ENCODE assay signal across 9 cellular contexts in genomic region chr2:69816923-69817542, GRCh38. TPM values are rescaled to one million over a fixed set of nuclear protein-coding genes. Genes with fewer than 3 reads are reported as not detected.
A peak's percentile ranks its signal among the peaks of the same experiment; 100 is the strongest.
DNase-seq lines count a peak whose midpoint lies in the region; FAIRE-seq and TF ChIP-seq lines count a peak whose summit lies in the region.
"Had no signal": no experiment of that assay in that cellular context is flagged by ENCODE, and none has a peak within 500 bp of the region (broad histone marks: within the 10 kb centered on the region; RNA-seq: fewer than 3 reads in every experiment).

No MANE protein-coding gene starts in this region.

- TF ChIP-seq CTCF in NB4 (IDR thresholded peaks at IDR 0.05; ENCODE audit: low read depth, low read length) = peak; percentile 93

- no peak overlapping the region for H3K4me3 ChIP-seq in NB4 (ENCODE audit: low read depth, low read length)
- H3K4me3 ChIP-seq: BLaER1 treated with 17β-estradiol and CSF1 and Interleukin-3, amounts not matched to agents 10 nM and 100 nM had no signal

- in situ Hi-C loops in SK-MEL-5 (cut with HindIII; ENCODE audit: low pct_unique_long_range_greater_than_20kb, low sequenced_read_pairs) = loop anchor here (25.0 kb wide), 1 partner anchor 255 kb away; no protein-coding TSS in a partner anchor

- TF ChIP-seq POLR2A in NB4 (IDR thresholded peaks at IDR 0.05; ENCODE audit: extremely low read depth, insufficient read length) = no peak

- peak; percentile 33 for DNase-seq in NK-92 treated with Interleukin-12 subunit alpha and Interleukin-12 subunit beta, amount 100 ng/mL, for 24 hours (lab: John Stamatoyannopoulos, UW)
- DNase-seq in NK-92 (lab: John Stamatoyannopoulos, UW; ENCODE audit: unreplicated experiment) (no peak), NB4 (ENCODE audit: low read depth) (peak; percentile 89), SK-MEL-5 (ENCODE audit: low read depth, low spot score) (peak; percentile 92), globus pallidus (ENCODE audit: low spot score) (peak; percentile 87), posterior cingulate gyrus (peak in 7 of 10 donors; percentile 56 to 90 (median 76)), urothelium cell line (ENCODE audit: low spot score) (peak; percentile 66)
- peak; percentile 70 for DNase-seq in activated naive CD4-positive, alpha-beta T cell treated with Interleukin-2 at 50 U/mL for 16 hours

- FAIRE-seq in urothelium cell line (lab: Jason Lieb, UNC) = no peak

- intact Hi-C loops in posterior cingulate gyrus (cut with DNase I) = loop anchor here (1.0 kb wide), 1 partner anchor 93 kb away; no protein-coding TSS in a partner anchor

RNA-seq across cellular contexts. Expression of gene GMCL1, which starts 12.4 kb away (rescaled TPM):
- 7.2 and 7.9 TPM in 2 replicates for total RNA-seq in SK-MEL-5 (2014; rRNA removed; shearing (Covaris generic))
- polyA plus RNA-seq in SK-MEL-5 (2015; cell fraction: cytosol; rRNA removed) = 15.7 and 18.4 TPM in 2 replicates
- 10.4 and 14.2 TPM in 2 replicates for polyA plus RNA-seq in SK-MEL-5 (2015; cell fraction: nucleus; rRNA removed)
